ENCODE assay signal across 9 cellular contexts in genomic region chr1:32447469-32448185, GRCh38. TPM values are rescaled to one million over a fixed set of nuclear protein-coding genes. Genes with fewer than 3 reads are reported as not detected.
A peak's percentile ranks its signal among the peaks of the same experiment; 100 is the strongest.
DNase-seq lines count a peak whose midpoint lies in the region; ATAC-seq and TF ChIP-seq lines count a peak whose summit lies in the region.
"Had no signal": no experiment of that assay in that cellular context is flagged by ENCODE, and none has a peak within 500 bp of the region (broad histone marks: within the 10 kb centered on the region; RNA-seq: fewer than 3 reads in every experiment).

No MANE protein-coding gene starts in this region.

- ATAC-seq in activated CD8-positive, alpha-beta memory T cell treated with anti-CD3 and anti-CD28 coated beads, Interleukin-2, amount 10 ng/mL, durations not matched to agents 7 days and 5 days, result no peak

- no peaks in the 10 kb centered on the region for H3K4me1 Mint-ChIP-seq in activated CD8-positive, alpha-beta memory T cell treated with anti-CD3 and anti-CD28 coated beads, Interleukin-2, amount 10 ng/mL, durations not matched to agents 7 days and 5 days
- H3K4me1 Mint-ChIP-seq in activated CD4-positive, alpha-beta memory T cell treated with anti-CD3 and anti-CD28 coated beads for 36 hours (ENCODE audit: low read depth), result no peaks in the 10 kb centered on the region

- H3K23ac ChIP-seq in mesendoderm (ENCODE audit: low read length), result no peak overlapping the region

- H3K27ac Mint-ChIP-seq in activated CD8-positive, alpha-beta memory T cell treated with anti-CD3 and anti-CD28 coated beads, Interleukin-2, amount 10 ng/mL, durations not matched to agents 7 days and 5 days, result no peak overlapping the region
- H3K27ac Mint-ChIP-seq in activated CD4-positive, alpha-beta memory T cell treated with anti-CD3 and anti-CD28 coated beads for 36 hours, result no peak overlapping the region

- no peak overlapping the region for H3K4me2 ChIP-seq in mesendoderm (ENCODE audit: low read length)
- H3K4me2 ChIP-seq: BLaER1 had no signal

- H3K9me3 ChIP-seq in HUES64 (ENCODE audit: insufficient read depth, low read depth, low read length), result peaks cover 27% of the 10 kb centered on the region

- H3K4me1 ChIP-seq in HUES64 (ENCODE audit: insufficient read depth, low read length), result peaks cover 37% of the 10 kb centered on the region
- no peaks in the 10 kb centered on the region for H3K4me1 ChIP-seq in mesendoderm (ENCODE audit: control insufficient read depth, low read depth, low read length)

- no peak for TF ChIP-seq CTCF in coronary artery (IDR thresholded peaks at IDR 0.05)

- peaks cover 38% of the 10 kb centered on the region for H3K27me3 Mint-ChIP-seq in activated CD8-positive, alpha-beta memory T cell treated with anti-CD3 and anti-CD28 coated beads, Interleukin-2, amount 10 ng/mL, durations not matched to agents 7 days and 5 days
- H3K27me3 Mint-ChIP-seq in activated CD4-positive, alpha-beta memory T cell treated with anti-CD3 and anti-CD28 coated beads for 36 hours, result peaks cover 30% of the 10 kb centered on the region

- peak overlapping the region; percentile 98 for H3K18ac ChIP-seq in mesendoderm (ENCODE audit: low read length)

- H3K9ac ChIP-seq in HUES64 (ENCODE audit: low read depth, low read length) (peak overlapping the region; percentile 53), mesendoderm (ENCODE audit: low read length) (peak overlapping the region; percentile 7)
- H3K9ac ChIP-seq: BLaER1 had no signal

- H2BK120ac ChIP-seq in mesendoderm (ENCODE audit: low read depth, low read length), result peak overlapping the region; percentile 79

- H3K36me3 ChIP-seq in HUES64 (ENCODE audit: insufficient read depth, low read length) (no peaks in the 10 kb centered on the region), mesendoderm (ENCODE audit: control insufficient read depth, insufficient read depth, low read length) (no peaks in the 10 kb centered on the region)
- H3K36me3 ChIP-seq: BLaER1 had no signal

- WGBS in HUES64, result 8% methylated on average over 12 of the region's 13 CpGs
- WGBS in mesendoderm (ENCODE audit: extremely low coverage, insufficient coverage, low lambda C conversion rate), result no CpG with 5 or more reads among the region's 13 CpGs

- H3K27ac ChIP-seq in HUES64 (ENCODE audit: low read depth, low read length), result peak overlapping the region; percentile 87
- H3K27ac ChIP-seq in coronary artery, result no peak overlapping the region
- H3K27ac ChIP-seq in mesendoderm (ENCODE audit: low read depth, low read length), result peak overlapping the region; percentile 86
- H3K27ac ChIP-seq: BLaER1 had no signal

- peak overlapping the region; percentile 7 for H2BK5ac ChIP-seq in mesendoderm (ENCODE audit: low read length)

- POLR2A ChIA-PET in activated CD4-positive, alpha-beta memory T cell treated with anti-CD3 and anti-CD28 coated beads for 36 hours (lab: Charles Lee), result no interaction called here

- no peak overlapping the region for H4K5ac ChIP-seq in mesendoderm (ENCODE audit: low read length)

- no peaks in the 10 kb centered on the region for H3K79me2 ChIP-seq in mesendoderm (ENCODE audit: control insufficient read depth, insufficient read depth, low read length)

- no peak overlapping the region for H3K4me3 Mint-ChIP-seq in activated CD8-positive, alpha-beta memory T cell treated with anti-CD3 and anti-CD28 coated beads, Interleukin-2, amount 10 ng/mL, durations not matched to agents 7 days and 5 days
- no peak overlapping the region for H3K4me3 Mint-ChIP-seq in activated CD4-positive, alpha-beta memory T cell treated with anti-CD3 and anti-CD28 coated beads for 36 hours

- peak overlapping the region; percentile 74 for H2BK15ac ChIP-seq in mesendoderm (replicated peaks; ENCODE audit: low read depth)

- H3K4me3 ChIP-seq in HUES64 (ENCODE audit: low read length) (peak overlapping the region; percentile 39), coronary artery (peak overlapping the region; percentile 47), mesendoderm (ENCODE audit: low read length) (no peak overlapping the region)
- H3K4me3 ChIP-seq: BLaER1 had no signal

- no peak overlapping the region for H2AK5ac ChIP-seq in mesendoderm (ENCODE audit: low read length)

- peaks cover 3% of the 10 kb centered on the region for H3K9me3 Mint-ChIP-seq in activated CD8-positive, alpha-beta memory T cell treated with anti-CD3 and anti-CD28 coated beads, Interleukin-2, amount 10 ng/mL, durations not matched to agents 7 days and 5 days (ENCODE audit: low read depth)
- H3K9me3 Mint-ChIP-seq in activated CD4-positive, alpha-beta memory T cell treated with anti-CD3 and anti-CD28 coated beads for 36 hours, result peaks cover 13% of the 10 kb centered on the region

- H3K36me3 Mint-ChIP-seq in activated CD8-positive, alpha-beta memory T cell treated with anti-CD3 and anti-CD28 coated beads, Interleukin-2, amount 10 ng/mL, durations not matched to agents 7 days and 5 days, result no peaks in the 10 kb centered on the region
- H3K36me3 Mint-ChIP-seq in activated CD4-positive, alpha-beta memory T cell treated with anti-CD3 and anti-CD28 coated beads for 36 hours, result peaks cover 4% of the 10 kb centered on the region

- H4K8ac ChIP-seq in mesendoderm (ENCODE audit: low read depth, low read length), result peak overlapping the region; percentile 81

- H3K27me3 ChIP-seq in HUES64 (ENCODE audit: insufficient read depth, low read length), result no peaks in the 10 kb centered on the region
- no peaks in the 10 kb centered on the region for H3K27me3 ChIP-seq in mesendoderm (ENCODE audit: insufficient read depth, low read length, poor library complexity)
- H3K27me3 ChIP-seq: BLaER1 had no signal

- no peaks in the 10 kb centered on the region for H3K79me1 ChIP-seq in mesendoderm (ENCODE audit: low read length)

- DNase-seq in A172 (ENCODE audit: low spot score), result peak; percentile 22
- no peak for DNase-seq in coronary artery (ENCODE audit: low spot score)
- peak; percentile 97 for DNase-seq in mesendoderm
- no peak for DNase-seq in NCI-H146 (lab: John Stamatoyannopoulos, UW)
- DNase-seq in activated CD8-positive, alpha-beta memory T cell treated with anti-CD3 and anti-CD28 coated beads, Interleukin-2, amount 10 ng/mL, durations not matched to agents 7 days and 5 days, result no peak
- DNase-seq in COR-L47 (lab: John Stamatoyannopoulos, UW), result no peak
- no peak for DNase-seq in activated CD4-positive, alpha-beta memory T cell treated with anti-CD3 and anti-CD28 coated beads for 36 hours

- intact Hi-C loops in activated CD4-positive, alpha-beta memory T cell treated with anti-CD3 and anti-CD28 coated beads for 36 hours (cut with micrococcal nuclease), result no loop called here

- CTCF ChIA-PET in activated CD8-positive, alpha-beta memory T cell treated with anti-CD3 and anti-CD28 coated beads, Interleukin-2, amount 10 ng/mL, durations not matched to agents 7 days and 5 days (lab: Charles Lee), result interaction anchor here (1.0 to 1.4 kb wide), 2 partner anchors 15 to 73 kb away, joined by 3 to 5 read pairs; no protein-coding TSS in a partner anchor
- CTCF ChIA-PET in activated CD4-positive, alpha-beta memory T cell treated with anti-CD3 and anti-CD28 coated beads for 36 hours (lab: Charles Lee), result interaction anchor here (0.6 to 1.8 kb wide), 3 partner anchors 14 to 73 kb away, joined by 3 to 9 read pairs (median 5); no protein-coding TSS in a partner anchor

- peak overlapping the region; percentile 76 for H3K4ac ChIP-seq in mesendoderm (ENCODE audit: low read depth, low read length)

- peak overlapping the region; percentile 51 for H3K56ac ChIP-seq in mesendoderm (ENCODE audit: low read length)

RNA-seq across cellular contexts. Expression of gene ZBTB8B, which starts 17.2 kb away (rescaled TPM):
- 0.02 and 0.07 TPM in 2 replicates for total RNA-seq in A172 (2014; rRNA removed; shearing (Covaris generic))
- polyA plus RNA-seq in HUES64 (2013, experiment 1 of 2), result 1.1 TPM
- polyA plus RNA-seq in HUES64 (2013, experiment 2 of 2), result 1.3 TPM
- polyA plus RNA-seq in mesendoderm (2013, experiment 1 of 2), result 0.59 TPM
- polyA plus RNA-seq in mesendoderm (2013, experiment 2 of 2), result 0.59 TPM
- total RNA-seq in activated CD8-positive, alpha-beta memory T cell treated with anti-CD3 and anti-CD28 coated beads, Interleukin-2, amount 10 ng/mL, durations not matched to agents 7 days and 5 days, result not detected
- total RNA-seq in activated CD4-positive, alpha-beta memory T cell treated with anti-CD3 and anti-CD28 coated beads for 36 hours, result not detected

RNA-seq across cellular contexts. Expression of gene BSDC1, which starts 53.4 kb away (rescaled TPM):
- 40.6 and 53.1 TPM in 2 replicates for total RNA-seq in A172 (2014; rRNA removed; shearing (Covaris generic))
- 23.6 TPM for polyA plus RNA-seq in HUES64 (2013, experiment 1 of 2)
- 25.2 TPM for polyA plus RNA-seq in HUES64 (2013, experiment 2 of 2)
- 27.3 TPM for polyA plus RNA-seq in mesendoderm (2013, experiment 1 of 2)
- polyA plus RNA-seq in mesendoderm (2013, experiment 2 of 2), result 27.9 TPM
- total RNA-seq in activated CD8-positive, alpha-beta memory T cell treated with anti-CD3 and anti-CD28 coated beads, Interleukin-2, amount 10 ng/mL, durations not matched to agents 7 days and 5 days, result 10 to 100 TPM; 39.8 to 43.3 TPM
- 10 to 100 TPM; 32.1 to 33.2 TPM for total RNA-seq in activated CD4-positive, alpha-beta memory T cell treated with anti-CD3 and anti-CD28 coated beads for 36 hours

Comparison
In these comparisons a context has a peak if more than half of its experiments do, and no peak if none do; other contexts are left out.
1. DNase-seq: peak in A172 (single experiment) and mesendoderm (single experiment); none in coronary artery (single experiment), NCI-H146 (single experiment), activated CD8-positive, alpha-beta memory T cell treated with anti-CD3 and anti-CD28 coated beads, Interleukin-2, amount 10 ng/mL, durations not matched to agents 7 days and 5 days (single experiment), COR-L47 (single experiment) and activated CD4-positive, alpha-beta memory T cell treated with anti-CD3 and anti-CD28 coated beads for 36 hours (single experiment).
2. H3K27ac ChIP-seq: peak in HUES64 (single experiment) and mesendoderm (single experiment); none in coronary artery (0 of 2).